ENCODE assay signal across 13 cellular contexts in the genomic region with DNA sequence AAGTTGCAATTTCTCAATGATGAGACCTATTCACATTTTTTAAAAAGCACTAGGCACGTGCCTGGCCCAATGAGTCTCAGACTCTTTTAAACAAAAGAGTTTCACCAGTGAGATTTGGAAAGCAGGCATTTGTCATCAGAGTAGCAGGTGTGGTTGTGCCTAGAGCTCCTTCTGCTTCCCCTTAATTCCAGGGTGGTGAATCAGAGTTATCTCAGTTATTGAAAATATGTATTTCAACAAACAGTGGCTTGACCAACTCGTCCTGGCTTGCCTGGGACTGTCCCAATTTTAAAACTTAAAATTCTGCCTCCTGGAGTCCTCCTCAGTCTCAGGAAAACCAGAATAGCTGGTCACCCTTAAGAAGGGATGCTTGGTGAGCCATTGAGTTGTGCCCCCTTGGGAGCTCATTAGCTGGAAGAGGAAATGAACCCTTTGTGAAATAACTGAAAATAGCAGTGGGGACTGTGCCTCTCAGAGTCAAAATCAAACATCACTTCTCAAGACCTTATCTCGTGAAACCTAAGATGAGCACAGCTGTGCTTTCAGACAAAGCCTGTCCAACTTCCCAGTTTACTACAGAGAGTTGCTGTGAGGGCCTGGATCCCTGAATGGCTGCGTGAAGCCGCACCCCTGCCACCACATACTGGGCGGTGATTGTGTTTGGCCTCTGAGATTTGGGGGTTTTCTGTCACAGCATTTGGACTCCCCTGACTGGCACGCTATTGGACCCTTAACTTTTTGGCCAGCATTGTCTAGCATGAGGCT.
DNase-seq lines count a peak whose midpoint lies in the region; ATAC-seq, FAIRE-seq and TF ChIP-seq lines count a peak whose summit lies in the region.
"Had no signal": no experiment of that assay in that cellular context is flagged by ENCODE, and none has a peak within 500 bp of the region (broad histone marks: within the 10 kb centered on the region; RNA-seq: fewer than 3 reads in every experiment).

No MANE protein-coding gene starts in this region.

- peak; percentile 58 for FAIRE-seq in H54 (lab: Jason Lieb, UNC)
- FAIRE-seq: GM18507, H1 had no signal

- TF ChIP-seq POLR2A in H54 (IDR thresholded peaks at IDR 0.05; ENCODE audit: low read depth, low read length) (no peak), gastroesophageal sphincter (IDR thresholded peaks at IDR 0.05) (no peak)

- TF ChIP-seq CTCF in gastroesophageal sphincter (IDR thresholded peaks at IDR 0.05): no peak

- H3K27ac Mint-ChIP-seq in activated T-cell treated with anti-CD3 and anti-CD28 coated beads, Interleukin-2, amount 50 U/mL, for 24 hours: no peak overlapping the region

- no peaks in the 10 kb centered on the region for H3K4me1 Mint-ChIP-seq in activated T-cell treated with anti-CD3 and anti-CD28 coated beads, Interleukin-2, amount 50 U/mL, for 24 hours (ENCODE audit: low read depth)

- ATAC-seq in SK-N-SH treated with all-trans-retinoic acid at 6 μM for 48 hours (peak; percentile 89), gastroesophageal sphincter (peak; percentile 79), HG02610 (IDR thresholded peaks at IDR 0.05; ENCODE audit: unreplicated experiment) (no peak), HG02884 (IDR thresholded peaks at IDR 0.05; ENCODE audit: unreplicated experiment) (no peak)
- ATAC-seq: left colon had no signal

- H3K27me3 ChIP-seq in gastroesophageal sphincter: no peaks in the 10 kb centered on the region
- H3K27me3 ChIP-seq: sigmoid colon had no signal

- H3K27ac ChIP-seq in gastroesophageal sphincter: peak overlapping the region in 1 of 4 donors; percentile 55
- H3K27ac ChIP-seq: C4-2B had no signal

- 46% methylated on average over 4 of the region's 7 CpGs; no CpG with 5 or more reads in 1 of the 2 donors for WGBS in gastroesophageal sphincter (ENCODE audit: low coverage in 1 of 2), 2 donors

- H3K27me3 Mint-ChIP-seq in activated T-cell treated with anti-CD3 and anti-CD28 coated beads, Interleukin-2, amount 50 U/mL, for 24 hours: peaks cover 87% of the 10 kb centered on the region

- no peak overlapping the region for H3K4me3 Mint-ChIP-seq in activated T-cell treated with anti-CD3 and anti-CD28 coated beads, Interleukin-2, amount 50 U/mL, for 24 hours

- DNase-seq in A172 (ENCODE audit: low spot score) (peak; percentile 73), H54 (ENCODE audit: insufficient read length, low spot score) (peak; percentile 59), GF-D8 (lab: John Stamatoyannopoulos, UW) (no peak)
- DNase-seq in activated T-cell treated with anti-CD3 and anti-CD28 coated beads, Interleukin-2, amount 50 U/mL, for 24 hours: no peak
- DNase-seq: left colon, sigmoid colon had no signal

- no peaks in the 10 kb centered on the region for H3K36me3 Mint-ChIP-seq in activated T-cell treated with anti-CD3 and anti-CD28 coated beads, Interleukin-2, amount 50 U/mL, for 24 hours (ENCODE audit: low read depth)

- H3K9me3 Mint-ChIP-seq in activated T-cell treated with anti-CD3 and anti-CD28 coated beads, Interleukin-2, amount 50 U/mL, for 24 hours: peaks cover 7% of the 10 kb centered on the region

- no peak overlapping the region for H3K4me3 ChIP-seq in gastroesophageal sphincter
- H3K4me3 ChIP-seq: sigmoid colon had no signal

- H3K4me1 ChIP-seq in gastroesophageal sphincter: peaks cover 0 to 8% (median 3%) of the 10 kb centered on the region in 3 donors

- H3K9me3 ChIP-seq in gastroesophageal sphincter: peaks cover 0 to 9% (median 0%) of the 10 kb centered on the region in 3 donors

- no peaks in the 10 kb centered on the region for H3K36me3 ChIP-seq in gastroesophageal sphincter
- H3K36me3 ChIP-seq: sigmoid colon had no signal

- no peak for TF ChIP-seq EP300 in gastroesophageal sphincter (IDR thresholded peaks at IDR 0.05)

TF ChIP-seq in SK-N-SH treated with all-trans-retinoic acid at 6 μM for 48 hours, 23 proteins besides CTCF, POLR2A, EP300 and RAD21:
- TF ChIP-seq OSR1 (CRISPR knock-in tag; IDR thresholded peaks at IDR 0.05): no peak
- no peak for TF ChIP-seq TOX (CRISPR knock-in tag; IDR thresholded peaks at IDR 0.05; ENCODE audit: borderline replicate concordance)
- no peak for TF ChIP-seq ARNTL (CRISPR knock-in tag; IDR thresholded peaks at IDR 0.05; ENCODE audit: borderline replicate concordance, low read depth)
- TF ChIP-seq, protein P1, sequence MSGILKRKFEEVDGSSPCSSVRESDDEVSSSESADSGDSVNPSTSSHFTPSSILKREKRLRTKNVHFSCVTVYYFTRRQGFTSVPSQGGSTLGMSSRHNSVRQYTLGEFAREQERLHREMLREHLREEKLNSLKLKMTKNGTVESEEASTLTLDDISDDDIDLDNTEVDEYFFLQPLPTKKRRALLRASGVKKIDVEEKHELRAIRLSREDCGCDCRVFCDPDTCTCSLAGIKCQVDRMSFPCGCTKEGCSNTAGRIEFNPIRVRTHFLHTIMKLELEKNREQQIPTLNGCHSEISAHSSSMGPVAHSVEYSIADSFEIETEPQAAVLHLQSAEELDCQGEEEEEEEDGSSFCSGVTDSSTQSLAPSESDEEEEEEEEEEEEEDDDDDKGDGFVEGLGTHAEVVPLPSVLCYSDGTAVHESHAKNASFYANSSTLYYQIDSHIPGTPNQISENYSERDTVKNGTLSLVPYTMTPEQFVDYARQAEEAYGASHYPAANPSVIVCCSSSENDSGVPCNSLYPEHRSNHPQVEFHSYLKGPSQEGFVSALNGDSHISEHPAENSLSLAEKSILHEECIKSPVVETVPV (CRISPR knock-in tag; IDR thresholded peaks at IDR 0.05): no peak
- TF ChIP-seq, protein P2, sequence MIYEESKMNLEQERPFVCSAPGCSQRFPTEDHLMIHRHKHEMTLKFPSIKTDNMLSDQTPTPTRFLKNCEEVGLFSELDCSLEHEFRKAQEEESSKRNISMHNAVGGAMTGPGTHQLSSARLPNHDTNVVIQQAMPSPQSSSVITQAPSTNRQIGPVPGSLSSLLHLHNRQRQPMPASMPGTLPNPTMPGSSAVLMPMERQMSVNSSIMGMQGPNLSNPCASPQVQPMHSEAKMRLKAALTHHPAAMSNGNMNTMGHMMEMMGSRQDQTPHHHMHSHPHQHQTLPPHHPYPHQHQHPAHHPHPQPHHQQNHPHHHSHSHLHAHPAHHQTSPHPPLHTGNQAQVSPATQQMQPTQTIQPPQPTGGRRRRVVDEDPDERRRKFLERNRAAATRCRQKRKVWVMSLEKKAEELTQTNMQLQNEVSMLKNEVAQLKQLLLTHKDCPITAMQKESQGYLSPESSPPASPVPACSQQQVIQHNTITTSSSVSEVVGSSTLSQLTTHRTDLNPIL (CRISPR knock-in tag; IDR thresholded peaks at IDR 0.05; ENCODE audit: low read depth): no peak
- TF ChIP-seq ZFP30 (CRISPR knock-in tag; IDR thresholded peaks at IDR 0.05): no peak
- TF ChIP-seq ZC3H10 (CRISPR knock-in tag; IDR thresholded peaks at IDR 0.05): no peak
- no peak for TF ChIP-seq TCF4 (CRISPR knock-in tag; IDR thresholded peaks at IDR 0.05; ENCODE audit: borderline replicate concordance)
- TF ChIP-seq, protein P3, sequence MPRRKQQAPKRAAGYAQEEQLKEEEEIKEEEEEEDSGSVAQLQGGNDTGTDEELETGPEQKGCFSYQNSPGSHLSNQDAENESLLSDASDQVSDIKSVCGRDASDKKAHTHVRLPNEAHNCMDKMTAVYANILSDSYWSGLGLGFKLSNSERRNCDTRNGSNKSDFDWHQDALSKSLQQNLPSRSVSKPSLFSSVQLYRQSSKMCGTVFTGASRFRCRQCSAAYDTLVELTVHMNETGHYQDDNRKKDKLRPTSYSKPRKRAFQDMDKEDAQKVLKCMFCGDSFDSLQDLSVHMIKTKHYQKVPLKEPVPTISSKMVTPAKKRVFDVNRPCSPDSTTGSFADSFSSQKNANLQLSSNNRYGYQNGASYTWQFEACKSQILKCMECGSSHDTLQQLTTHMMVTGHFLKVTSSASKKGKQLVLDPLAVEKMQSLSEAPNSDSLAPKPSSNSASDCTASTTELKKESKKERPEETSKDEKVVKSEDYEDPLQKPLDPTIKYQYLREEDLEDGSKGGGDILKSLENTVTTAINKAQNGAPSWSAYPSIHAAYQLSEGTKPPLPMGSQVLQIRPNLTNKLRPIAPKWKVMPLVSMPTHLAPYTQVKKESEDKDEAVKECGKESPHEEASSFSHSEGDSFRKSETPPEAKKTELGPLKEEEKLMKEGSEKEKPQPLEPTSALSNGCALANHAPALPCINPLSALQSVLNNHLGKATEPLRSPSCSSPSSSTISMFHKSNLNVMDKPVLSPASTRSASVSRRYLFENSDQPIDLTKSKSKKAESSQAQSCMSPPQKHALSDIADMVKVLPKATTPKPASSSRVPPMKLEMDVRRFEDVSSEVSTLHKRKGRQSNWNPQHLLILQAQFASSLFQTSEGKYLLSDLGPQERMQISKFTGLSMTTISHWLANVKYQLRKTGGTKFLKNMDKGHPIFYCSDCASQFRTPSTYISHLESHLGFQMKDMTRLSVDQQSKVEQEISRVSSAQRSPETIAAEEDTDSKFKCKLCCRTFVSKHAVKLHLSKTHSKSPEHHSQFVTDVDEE (CRISPR knock-in tag; IDR thresholded peaks at IDR 0.05): no peak

Comparison
In these comparisons a context has a peak if more than half of its experiments do, and no peak if none do; other contexts are left out.
1. DNase-seq: peak in A172 (single experiment) and H54 (single experiment); none in activated T-cell treated with anti-CD3 and anti-CD28 coated beads, Interleukin-2, amount 50 U/mL, for 24 hours (single experiment) and GF-D8 (single experiment).
2. ATAC-seq: peak in SK-N-SH treated with all-trans-retinoic acid at 6 μM for 48 hours (single experiment) and gastroesophageal sphincter (single experiment); none in HG02610 (single experiment) and HG02884 (single experiment).